In the genomic region with DNA sequence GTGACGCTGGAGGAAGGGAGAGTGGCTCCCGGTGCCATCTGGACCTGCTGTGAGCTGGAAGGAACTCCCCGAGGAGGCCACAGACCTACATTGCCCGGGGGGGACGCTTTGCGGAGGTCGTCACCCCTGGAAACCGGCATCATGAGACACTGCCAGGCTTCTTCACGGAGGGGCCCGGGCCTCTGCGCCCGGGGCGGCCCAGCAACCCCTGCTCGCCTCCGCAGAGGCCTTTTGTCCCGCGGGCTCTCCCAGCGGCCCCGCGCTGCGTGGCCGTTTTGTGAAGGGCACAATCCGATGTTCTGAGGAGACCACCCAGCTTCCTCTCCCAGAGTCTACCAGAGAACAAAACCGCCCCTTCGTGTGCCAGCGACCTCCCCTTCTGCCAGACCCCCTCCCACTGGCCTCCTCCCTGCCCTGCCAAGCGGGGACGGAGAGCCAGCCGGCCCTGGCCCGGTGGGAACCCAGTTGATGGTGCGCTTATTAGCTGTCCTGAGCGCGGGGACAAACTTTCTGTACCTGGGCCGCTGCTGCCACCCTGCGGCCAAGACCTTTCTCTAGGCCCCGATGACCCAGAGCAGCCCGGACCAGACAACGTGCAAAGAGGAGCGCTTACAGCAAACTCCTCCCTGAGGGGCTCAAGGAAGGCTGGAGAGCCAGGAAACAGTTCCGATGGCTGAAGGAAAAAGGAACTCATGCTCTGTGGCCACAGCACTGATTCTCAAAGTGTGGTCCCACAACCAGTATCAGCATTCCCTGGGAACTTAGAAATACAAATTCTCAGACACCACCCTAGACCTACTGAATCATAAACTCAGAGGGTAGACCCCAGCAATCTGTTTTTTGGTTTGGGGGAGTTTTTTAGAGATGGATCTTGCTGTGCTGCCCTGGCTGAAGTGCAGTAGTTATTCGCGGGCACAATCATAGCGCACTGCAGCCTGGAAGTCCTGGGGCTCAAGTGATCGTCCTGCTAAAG, we compare ENCODE assay signal across 8 cellular contexts.
A peak's percentile ranks its signal among the peaks of the same experiment; 100 is the strongest.
DNase-seq lines count a peak whose midpoint lies in the region; ATAC-seq and TF ChIP-seq lines count a peak whose summit lies in the region.

No MANE protein-coding gene starts in this region.

- TF ChIP-seq CTCF in coronary artery (IDR thresholded peaks at IDR 0.05) = peak; percentile 34

- ATAC-seq in GM21528 (IDR thresholded peaks at IDR 0.05; ENCODE audit: low FRiP score, unreplicated experiment) = peak; percentile 71

- DNase-seq in GM03348 (ENCODE audit: low spot score) (peak; percentile 90), HUDEP-2 (lab: John Stamatoyannopoulos, UW; ENCODE audit: unreplicated experiment in 76 of 76) (peak in 48 of 76 experiments; percentile 1 to 59 (median 21)), SW480 (ENCODE audit: low spot score) (peak; percentile 23), coronary artery (ENCODE audit: low spot score) (no peak), left kidney (ENCODE audit: low read depth, low spot score) (peak; percentile 92), NCI-H2107 (lab: John Stamatoyannopoulos, UW) (no peak)
- peak; percentile 28 to 52 for DNase-seq in stimulated activated CD4-positive, alpha-beta T cell treated with anti-CD3 and anti-CD28 coated beads, Interleukin-2, amount 100 ng/mL, for 48 hours

- H3K4me3 ChIP-seq in coronary artery = peak overlapping the region; percentile 57

- peak overlapping the region in 1 of 2 donors; percentile 50 for H3K27ac ChIP-seq in coronary artery

Comparison
In these comparisons a context has a peak if more than half of its experiments do, and no peak if none do; other contexts are left out.
1. DNase-seq: peak in GM03348 (single experiment), HUDEP-2 (48 of 76), SW480 (single experiment), left kidney (single experiment) and stimulated activated CD4-positive, alpha-beta T cell treated with anti-CD3 and anti-CD28 coated beads, Interleukin-2, amount 100 ng/mL, for 48 hours (2 of 2); none in coronary artery (single experiment) and NCI-H2107 (single experiment).